In the genomic region with DNA sequence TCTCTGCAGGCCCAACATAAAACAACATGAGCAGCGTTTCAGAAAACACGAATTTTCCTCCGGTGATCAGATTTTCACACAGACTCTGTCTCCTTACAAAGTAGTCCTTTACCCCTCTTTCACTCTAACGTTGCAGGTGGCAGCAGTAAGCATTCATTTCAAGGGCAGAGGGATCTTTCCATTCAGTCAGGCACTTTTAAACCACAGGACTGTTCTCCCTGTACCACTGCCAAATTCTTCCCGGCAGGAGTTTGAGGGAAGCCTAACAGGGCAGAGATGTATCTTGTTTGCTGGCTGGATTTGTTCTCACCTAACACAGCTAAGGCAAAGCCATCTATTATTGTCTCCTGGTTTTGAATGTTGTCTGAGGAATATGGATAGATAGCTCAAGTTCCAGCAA, we compare ENCODE assay signal across 18 cellular contexts.
DNase-seq lines count a peak whose midpoint lies in the region; ATAC-seq and TF ChIP-seq lines count a peak whose summit lies in the region.
"Had no signal": no experiment of that assay in that cellular context is flagged by ENCODE, and none has a peak within 500 bp of the region (broad histone marks: within the 10 kb centered on the region; RNA-seq: fewer than 3 reads in every experiment).

No MANE protein-coding gene starts in this region.

- H2AFZ ChIP-seq in smooth muscle cell (ENCODE audit: low read depth) = no peak overlapping the region

- no peak overlapping the region for H3K27ac ChIP-seq in smooth muscle cell (ENCODE audit: low read depth)

- DNase-seq in DMS79 (lab: John Stamatoyannopoulos, UW) (peak; percentile 89), NCI-H128 (lab: John Stamatoyannopoulos, UW; ENCODE audit: unreplicated experiment) (peak; percentile 83), WTC11 (ENCODE audit: low spot score) (no peak), mesothelial cell of epicardium (ENCODE audit: low spot score in 2 of 2, unreplicated experiment in 2 of 2) (no peak), COLO668 (lab: John Stamatoyannopoulos, UW; ENCODE audit: unreplicated experiment) (no peak), smooth muscle cell (lab: John Stamatoyannopoulos, UW; ENCODE audit: unreplicated experiment) (no peak), HuH-7 (ENCODE audit: low spot score) (no peak)
- DNase-seq: activated CD4-positive, alpha-beta T cell treated with anti-CD3 and anti-CD28 coated beads for 1 hour; activated CD8-positive, alpha-beta memory T cell treated with anti-CD3 and anti-CD28 coated beads, Interleukin-2, amount 50 U/mL, for 4 hours; aorta; GOT3; NCI-H187; NCI-H774; nucleus accumbens; sigmoid colon had no signal

- CTCF ChIA-PET in WTC11 (lab: Charles Lee) = no interaction called here

- H3K4me1 Mint-ChIP-seq in WTC11 (no peaks in the 10 kb centered on the region), mesothelial cell of epicardium (peaks cover 18% of the 10 kb centered on the region)

- 79% methylated on average over 5 of the region's 5 CpGs for WGBS in smooth muscle cell (ENCODE audit: low lambda C conversion rate)

- no peak overlapping the region for H3K4me2 ChIP-seq in smooth muscle cell

- H3K27me3 Mint-ChIP-seq in WTC11 (ENCODE audit: low read depth) = no peaks in the 10 kb centered on the region
- H3K27me3 Mint-ChIP-seq in mesothelial cell of epicardium (ENCODE audit: low read depth) = no peaks in the 10 kb centered on the region

- H3K4me3 Mint-ChIP-seq in WTC11 (no peak overlapping the region), mesothelial cell of epicardium (no peak overlapping the region)

- no peaks in the 10 kb centered on the region for H3K27me3 ChIP-seq in smooth muscle cell (ENCODE audit: low read depth)
- H3K27me3 ChIP-seq: sigmoid colon had no signal

- no peaks in the 10 kb centered on the region for H4K20me1 ChIP-seq in smooth muscle cell (ENCODE audit: low read depth)

- H3K27ac Mint-ChIP-seq in WTC11 = 0 out of 2 replicates have a peak overlapping the region, but pooled peaks have one; percentile 10
- peak overlapping the region; percentile 47 for H3K27ac Mint-ChIP-seq in mesothelial cell of epicardium

- POLR2A ChIA-PET in WTC11 (lab: Charles Lee) = no interaction called here

- no peaks in the 10 kb centered on the region for H3K9me3 ChIP-seq in smooth muscle cell (replicated peaks; ENCODE audit: low read depth)
- H3K9me3 ChIP-seq: sigmoid colon had no signal

- TF ChIP-seq CTCF in WTC11 (IDR thresholded peaks at IDR 0.05) (no peak), mesothelial cell of epicardium (IDR thresholded peaks at IDR 0.05; ENCODE audit: unreplicated experiment) (no peak), smooth muscle cell (IDR thresholded peaks at IDR 0.05; ENCODE audit: borderline replicate concordance, insufficient read depth, poor library complexity, severe bottlenecking) (no peak)

- H3K9me3 Mint-ChIP-seq in WTC11 (no peaks in the 10 kb centered on the region), mesothelial cell of epicardium (no peaks in the 10 kb centered on the region)

- no peaks in the 10 kb centered on the region for H3F3A ChIP-seq in smooth muscle cell (ENCODE audit: low read depth)

- no peak overlapping the region for H3K4me3 ChIP-seq in smooth muscle cell
- H3K4me3 ChIP-seq: GM12878, sigmoid colon had no signal

- no peaks in the 10 kb centered on the region for H3K36me3 ChIP-seq in smooth muscle cell (ENCODE audit: low read depth)
- H3K36me3 ChIP-seq: sigmoid colon had no signal

- no peaks in the 10 kb centered on the region for H3K79me2 ChIP-seq in smooth muscle cell (ENCODE audit: low read depth)

- ATAC-seq in WTC11 (peak; percentile 60), GM19395 (IDR thresholded peaks at IDR 0.05; ENCODE audit: unreplicated experiment) (no peak)
- ATAC-seq: esophagus mucosa, GM12878 had no signal

- H3K36me3 Mint-ChIP-seq in WTC11 (no peaks in the 10 kb centered on the region), mesothelial cell of epicardium (no peaks in the 10 kb centered on the region)

- no peaks in the 10 kb centered on the region for H3K4me1 ChIP-seq in smooth muscle cell (ENCODE audit: low read depth)

- no peak overlapping the region for H3K9ac ChIP-seq in smooth muscle cell (ENCODE audit: low read depth)

TF ChIP-seq in WTC11, 78 proteins besides CTCF, POLR2A, EP300 and RAD21:
- TF ChIP-seq ZNF121 (CRISPR knock-in tag; IDR thresholded peaks at IDR 0.05) = no peak
- TF ChIP-seq, protein P1, sequence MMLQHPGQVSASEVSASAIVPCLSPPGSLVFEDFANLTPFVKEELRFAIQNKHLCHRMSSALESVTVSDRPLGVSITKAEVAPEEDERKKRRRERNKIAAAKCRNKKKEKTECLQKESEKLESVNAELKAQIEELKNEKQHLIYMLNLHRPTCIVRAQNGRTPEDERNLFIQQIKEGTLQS (CRISPR knock-in tag; conservative IDR thresholded peaks at IDR 0.05) = no peak

Comparison
In these comparisons a context has a peak if more than half of its experiments do, and no peak if none do; other contexts are left out.
1. DNase-seq: peak in DMS79 (single experiment) and NCI-H128 (single experiment); none in WTC11 (single experiment), mesothelial cell of epicardium (0 of 2), COLO668 (single experiment), smooth muscle cell (single experiment) and HuH-7 (single experiment).